In the genomic region with DNA sequence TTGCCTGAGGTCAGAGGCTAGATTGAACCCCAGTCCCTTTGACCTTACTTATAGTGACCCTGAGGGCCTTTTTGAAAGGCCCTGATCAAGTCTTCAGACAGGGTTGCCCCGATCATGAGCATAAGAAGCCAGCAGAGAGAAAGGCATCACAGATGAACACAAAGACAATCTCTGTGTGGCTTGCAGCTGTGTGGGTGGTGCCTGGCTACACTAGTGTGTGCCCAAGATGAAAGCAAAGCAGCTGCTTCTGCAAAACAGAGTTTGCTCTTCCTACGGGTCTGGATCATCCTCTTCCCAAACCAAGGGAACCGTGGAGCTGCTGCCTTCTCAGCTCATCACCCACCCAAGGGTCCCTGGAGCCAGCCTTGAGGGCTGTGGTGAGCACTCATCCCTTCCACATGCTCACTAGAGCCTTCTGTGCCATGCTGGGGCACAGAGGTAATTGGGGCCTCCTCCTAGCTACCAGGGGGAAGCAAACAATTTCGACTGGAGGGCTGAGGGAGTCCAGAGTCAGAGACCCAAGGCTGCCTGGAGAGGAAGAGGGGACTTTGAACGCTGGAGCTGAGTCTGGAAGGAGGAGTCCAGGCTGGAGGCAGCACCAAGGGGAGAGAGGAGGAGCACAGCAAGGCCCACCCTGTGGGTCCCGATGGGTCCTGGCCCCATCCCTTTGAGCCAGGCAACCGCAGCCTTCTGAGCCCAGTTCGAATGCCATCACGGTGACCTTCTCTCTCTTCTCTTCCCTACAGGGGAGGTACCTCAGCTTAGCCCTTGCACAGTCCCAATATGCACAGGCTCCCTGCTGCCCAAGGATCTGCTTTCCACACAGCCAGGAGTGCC, we compare ENCODE assay signal across 24 cellular contexts. TPM values are rescaled to one million over a fixed set of nuclear protein-coding genes. Genes with fewer than 3 reads are reported as not detected.
A peak's percentile ranks its signal among the peaks of the same experiment; 100 is the strongest.
DNase-seq lines count a peak whose midpoint lies in the region; ATAC-seq, FAIRE-seq and TF ChIP-seq lines count a peak whose summit lies in the region.
"Had no signal": no experiment of that assay in that cellular context is flagged by ENCODE, and none has a peak within 500 bp of the region (broad histone marks: within the 10 kb centered on the region; RNA-seq: fewer than 3 reads in every experiment).

No MANE protein-coding gene starts in this region.

- 77% methylated on average over 9 of the region's 9 CpGs for WGBS in A549 (ENCODE audit: missing lambda C conversion rate)
- WGBS in trophoblast cell (ENCODE audit: extremely low coverage, insufficient coverage, insufficient read length) = no CpG with 5 or more reads among the region's 9 CpGs

- no peaks in the 10 kb centered on the region for H3K79me1 ChIP-seq in trophoblast cell (ENCODE audit: low read length)

- no peaks in the 10 kb centered on the region for H3K36me3 ChIP-seq in trophoblast cell (ENCODE audit: control insufficient read depth in 1 of 2, insufficient read depth in 2 of 2, low read length in 2 of 2)
- H3K36me3 ChIP-seq: ascending aorta had no signal

- no peak overlapping the region for H2BK120ac ChIP-seq in trophoblast cell (ENCODE audit: insufficient read depth, low read length, poor library complexity)

- no peak for FAIRE-seq in A549 (lab: Jason Lieb, UNC)
- FAIRE-seq: endothelial cell of umbilical vein, HepG2 had no signal

- no peak overlapping the region for H2BK5ac ChIP-seq in trophoblast cell (ENCODE audit: low read depth, low read length, poor library complexity)

- H3K4me1 ChIP-seq in A549 (peaks cover 24% of the 10 kb centered on the region), trophoblast cell (ENCODE audit: control insufficient read depth in 1 of 2, insufficient read depth in 2 of 2, low read length in 2 of 2) (peaks cover 0 to 4% of the 10 kb centered on the region in 2 experiments)

- H3K4me3 ChIP-seq in A549 (no peak overlapping the region), trophoblast cell (ENCODE audit: low read depth, low read length) (no peak overlapping the region)
- H3K4me3 ChIP-seq: ascending aorta, SK-N-MC had no signal

- H3K9ac ChIP-seq in trophoblast cell (ENCODE audit: low read length) = no peak overlapping the region

- no peaks in the 10 kb centered on the region for H3K79me2 ChIP-seq in trophoblast cell (ENCODE audit: control insufficient read depth, insufficient read depth, low read length, poor library complexity)

- peak overlapping the region; percentile 31 for H4K91ac ChIP-seq in trophoblast cell (ENCODE audit: low read depth, low read length)

- H3K18ac ChIP-seq in trophoblast cell (ENCODE audit: low read length) = no peak overlapping the region

- no peaks in the 10 kb centered on the region for H3K27me3 ChIP-seq in trophoblast cell (ENCODE audit: insufficient read depth, low read length)
- H3K27me3 ChIP-seq: ascending aorta had no signal

- peak overlapping the region in 1 of 2 experiments; percentile 11; a peak in 2 of 6 replicates for H3K27ac ChIP-seq in A549
- H3K27ac ChIP-seq in trophoblast cell (ENCODE audit: low read depth, low read length) = no peak overlapping the region
- H3K27ac ChIP-seq: ascending aorta, SK-N-MC had no signal

- peak overlapping the region; percentile 34 for H2AK5ac ChIP-seq in trophoblast cell (ENCODE audit: low read length)

- DNase-seq in A549 (ENCODE audit: low read depth in 1 of 2, low spot score in 1 of 2) = no peak
- peak in 47 of 56 donors; percentile 21 to 95 (median 64) for DNase-seq in amygdala (lab: John Stamatoyannopoulos, UW)
- peak; percentile 78 for DNase-seq in inferior parietal cortex (ENCODE audit: extremely low spot score)
- DNase-seq in trophoblast cell = no peak
- no peak for DNase-seq in stimulated activated CD4-positive, alpha-beta T cell treated with anti-CD3 and anti-CD28 coated beads, Interleukin-4, amount 100 ng/mL, for 1 hour
- DNase-seq in activated effector memory CD4-positive, alpha-beta T cell treated with anti-CD3 and anti-CD28 coated beads, Interleukin-2, amount 50 U/mL, for 16 hours = no peak
- DNase-seq: activated CD4-positive, alpha-beta T cell treated with anti-CD3 and anti-CD28 coated beads for 4 hours; activated naive CD4-positive, alpha-beta T cell treated with anti-CD3 and anti-CD28 coated beads, Interleukin-2, amount 50 U/mL, for 16 hours; activated T-cell treated with anti-CD3 and anti-CD28 coated beads, Interleukin-2, amount 50 U/mL, for 72 hours; Calu3; central memory CD4-positive, alpha-beta T cell; DND-41; NCI-H1694; NCI-H2171; NCI-H69; stimulated activated CD4-positive, alpha-beta T cell treated with anti-CD3 and anti-CD28 coated beads, Interleukin-15, amount 100 ng/mL, for 24 hours had no signal

- TF ChIP-seq EP300 in A549 (IDR thresholded peaks at IDR 0.05) = no peak

- TF ChIP-seq POLR2A in A549 (IDR thresholded peaks at IDR 0.05; ENCODE audit: low read length) = no peak

- ATAC-seq in A549 = peak; percentile 36 to 40; a peak in 4 of 6 replicates
- ATAC-seq in GM21447 (IDR thresholded peaks at IDR 0.05; ENCODE audit: unreplicated experiment) = no peak
- ATAC-seq in GM21526 (IDR thresholded peaks at IDR 0.05; ENCODE audit: low FRiP score, unreplicated experiment) = no peak
- ATAC-seq: activated T-cell treated with anti-CD3 and anti-CD28 coated beads, Interleukin-2, amount 50 U/mL, for 72 hours; HepG2; left lobe of liver had no signal

- H3K4ac ChIP-seq in trophoblast cell (ENCODE audit: low read depth, low read length) = no peak overlapping the region

- H3K14ac ChIP-seq in trophoblast cell (ENCODE audit: low read length) = no peak overlapping the region

- H3K9me3 ChIP-seq in A549 (no peaks in the 10 kb centered on the region), trophoblast cell (ENCODE audit: insufficient read depth, low read depth, low read length) (no peaks in the 10 kb centered on the region)
- H3K9me3 ChIP-seq: ascending aorta had no signal

- TF ChIP-seq CTCF in A549 (IDR thresholded peaks at IDR 0.05) = no peak

- H4K8ac ChIP-seq in trophoblast cell (ENCODE audit: low read depth, low read length) = no peak overlapping the region

- H3K23ac ChIP-seq in trophoblast cell (ENCODE audit: low read length) = no peak overlapping the region

- no peak overlapping the region for H2AFZ ChIP-seq in trophoblast cell (ENCODE audit: insufficient read depth, low read length, poor library complexity)

- H3K4me2 ChIP-seq in A549 = no peak overlapping the region
- no peak overlapping the region for H3K4me2 ChIP-seq in trophoblast cell (ENCODE audit: low read length)

- H2BK12ac ChIP-seq in trophoblast cell (ENCODE audit: low read length) = no peak overlapping the region

- CTCF ChIA-PET in A549 (lab: Yijun Ruan, JAX) = interaction anchor here (1.1 to 1.4 kb wide), 2 partner anchors 100 kb away, joined by 4 read pairs; no protein-coding TSS in a partner anchor

- H4K12ac ChIP-seq in trophoblast cell (ENCODE audit: low read depth, low read length) = no peak overlapping the region

- POLR2A ChIA-PET in A549 (lab: Yijun Ruan, JAX) = no interaction called here

- no peak for TF ChIP-seq RAD21 in A549 (conservative IDR thresholded peaks at IDR 0.05 in 1 of 2, IDR thresholded peaks at IDR 0.05 in 1 of 2)

TF ChIP-seq in A549, 52 proteins besides CTCF, POLR2A, EP300 and RAD21:
- TF ChIP-seq CBX2 (IDR thresholded peaks at IDR 0.05; ENCODE audit: borderline replicate concordance, low read depth) = no peak

RNA-seq across cellular contexts. Expression of a gene that starts 42.3 kb away (rescaled TPM):
- polyA plus RNA-seq in A549 (2011; rRNA removed) (0.09 and 0.26 TPM in 2 replicates), A549 (2017; fragmentation: RNase III; extraction: RNeasy Plus Mini Kit Qiagen cat#74134 plus additional on column Dnase treatment) (0.13 to 0.30 TPM (median 0.25 TPM) in 3 replicates)
- polyA plus RNA-seq in A549 (2012; cell fraction: cytosol; rRNA removed) = 0.19 and 0.20 TPM in 2 replicates
- 0.47 and 0.58 TPM in 2 replicates for polyA plus RNA-seq in A549 (2012; cell fraction: nucleus; rRNA removed)
- polyA minus RNA-seq in A549 (2011; rRNA and poly(A)+ RNA removed) = 0.08 and 0.19 TPM in 2 replicates
- polyA plus RNA-seq in trophoblast cell (2013) = 0.03 and 0.12 TPM in 2 replicates
- polyA plus RNA-seq: BJ, endothelial cell of umbilical vein, HepG2 had no signal

RNA-seq across cellular contexts. Expression of a gene that starts 46.5 kb away (rescaled TPM):
- 31.8 and 33.7 TPM in 2 replicates for polyA plus RNA-seq in A549 (2011; rRNA removed)
- polyA plus RNA-seq in A549 (2012; cell fraction: cytosol; rRNA removed) = 34.5 and 42.0 TPM in 2 replicates
- 67.8 and 88.3 TPM in 2 replicates for polyA plus RNA-seq in A549 (2012; cell fraction: nucleus; rRNA removed)
- 88.9 to 95.8 TPM (median 92.3 TPM) in 3 replicates for polyA plus RNA-seq in A549 (2017; fragmentation: RNase III; extraction: RNeasy Plus Mini Kit Qiagen cat#74134 plus additional on column Dnase treatment)
- polyA minus RNA-seq in A549 (2011; rRNA and poly(A)+ RNA removed) = 29.7 and 31.2 TPM in 2 replicates
- 37.7 and 40.6 TPM in 2 replicates for polyA plus RNA-seq in trophoblast cell (2013)
- polyA plus RNA-seq: endothelial cell of umbilical vein, HepG2 had no signal

Comparison
In these comparisons a context has a peak if more than half of its experiments do, and no peak if none do; other contexts are left out.
1. ATAC-seq: peak in A549 (2 of 2); none in GM21447 (single experiment) and GM21526 (single experiment).
2. DNase-seq: peak in amygdala (47 of 56) and inferior parietal cortex (single experiment); none in A549 (0 of 2), trophoblast cell (0 of 2), stimulated activated CD4-positive, alpha-beta T cell treated with anti-CD3 and anti-CD28 coated beads, Interleukin-4, amount 100 ng/mL, for 1 hour (single experiment) and activated effector memory CD4-positive, alpha-beta T cell treated with anti-CD3 and anti-CD28 coated beads, Interleukin-2, amount 50 U/mL, for 16 hours (single experiment).